Comparison of ENCODE assay signal across 25 cellular contexts in the genomic region with DNA sequence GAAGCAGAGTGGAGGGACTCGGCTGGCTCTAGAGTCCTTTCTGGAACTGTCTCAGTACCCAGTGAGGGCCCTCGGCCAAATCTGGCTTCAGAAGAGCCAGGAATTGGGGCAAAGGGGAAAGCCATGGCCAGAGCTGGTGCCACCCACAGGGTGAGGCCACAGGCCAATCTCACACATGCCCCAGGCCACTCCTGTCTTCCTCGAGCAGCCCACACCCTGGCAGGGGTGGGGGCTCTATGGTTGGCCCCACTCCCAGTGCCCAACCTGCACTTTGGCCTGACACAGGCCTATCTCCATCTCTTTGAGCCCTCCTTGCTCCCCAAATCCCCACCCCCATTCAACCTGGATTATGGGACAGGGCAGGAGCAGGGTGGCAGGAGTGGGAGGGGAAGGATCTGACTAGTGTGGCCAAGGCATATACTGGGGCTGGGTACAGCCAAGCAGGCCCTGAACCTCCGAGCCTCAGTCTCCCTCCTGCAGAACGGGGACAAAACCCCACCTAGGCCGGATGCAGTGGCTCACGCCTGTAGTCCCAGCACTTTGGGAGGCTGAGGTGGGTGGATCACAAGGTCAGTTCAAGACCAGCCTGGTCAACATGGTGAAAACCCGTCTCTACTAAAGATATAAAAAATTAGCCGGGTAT. TPM values are rescaled to one million over a fixed set of nuclear protein-coding genes. Genes with fewer than 3 reads are reported as not detected.
A peak's percentile ranks its signal among the peaks of the same experiment; 100 is the strongest.
DNase-seq lines count a peak whose midpoint lies in the region; ATAC-seq and TF ChIP-seq lines count a peak whose summit lies in the region.
"Had no signal": no experiment of that assay in that cellular context is flagged by ENCODE, and none has a peak within 500 bp of the region (broad histone marks: within the 10 kb centered on the region; RNA-seq: fewer than 3 reads in every experiment).

No MANE protein-coding gene starts in this region.

- H3K36me3 ChIP-seq in breast epithelium = no peaks in the 10 kb centered on the region
- peaks cover 6% of the 10 kb centered on the region for H3K36me3 ChIP-seq in lower lobe of right lung
- no peaks in the 10 kb centered on the region for H3K36me3 ChIP-seq in upper lobe of right lung

- no TSS peak for BruUV-seq in MCF 10A (replicated peaks; lab: Mats Ljungman, UMichigan)

- H3K4me1 ChIP-seq in breast epithelium (no peaks in the 10 kb centered on the region), lower lobe of right lung (peaks cover 36% of the 10 kb centered on the region), upper lobe of right lung (peaks cover 25% of the 10 kb centered on the region)

- peak; percentile 35 to 48 for ATAC-seq in lower lobe of right lung
- ATAC-seq in upper lobe of right lung = peak; percentile 56
- no peak for ATAC-seq in HG03280 (IDR thresholded peaks at IDR 0.05; ENCODE audit: unreplicated experiment)
- ATAC-seq in activated T-cell treated with anti-CD3 and anti-CD28 coated beads, Interleukin-2, amount 50 U/mL, for 4 hours = no peak
- ATAC-seq: T-cell had no signal

- TF ChIP-seq POLR2A in breast epithelium (IDR thresholded peaks at IDR 0.05) = no peak

- H3K27me3 Mint-ChIP-seq in MCF 10A (ENCODE audit: insufficient read depth, unreplicated experiment) (peaks cover 12% of the 10 kb centered on the region), glutamatergic neuron (ENCODE audit: unreplicated experiment) (peaks cover 4% of the 10 kb centered on the region)
- H3K27me3 Mint-ChIP-seq in activated T-cell treated with anti-CD3 and anti-CD28 coated beads, Interleukin-2, amount 50 U/mL, for 4 hours (ENCODE audit: low read depth) = peaks cover 3% of the 10 kb centered on the region

- no peak overlapping the region for H3K4me3 ChIP-seq in breast epithelium
- H3K4me3 ChIP-seq in lower lobe of right lung = no peak overlapping the region
- no peak overlapping the region for H3K4me3 ChIP-seq in upper lobe of right lung
- H3K4me3 ChIP-seq: BLaER1, skin epidermis, upper lobe of left lung had no signal

- no peak overlapping the region for H3K27ac ChIP-seq in breast epithelium
- no peak overlapping the region for H3K27ac ChIP-seq in lower lobe of right lung
- H3K27ac ChIP-seq in upper lobe of right lung = no peak overlapping the region
- H3K27ac ChIP-seq: 22Rv1, BLaER1, brain microvascular endothelial cell, upper lobe of left lung, VCaP had no signal

- peaks cover 4% of the 10 kb centered on the region for H3K36me3 Mint-ChIP-seq in MCF 10A (ENCODE audit: insufficient read depth, unreplicated experiment)
- no peaks in the 10 kb centered on the region for H3K36me3 Mint-ChIP-seq in glutamatergic neuron (ENCODE audit: unreplicated experiment)
- H3K36me3 Mint-ChIP-seq in activated T-cell treated with anti-CD3 and anti-CD28 coated beads, Interleukin-2, amount 50 U/mL, for 4 hours (ENCODE audit: insufficient read depth) = no peaks in the 10 kb centered on the region
- H3K36me3 Mint-ChIP-seq: activated CD4-positive, alpha-beta memory T cell treated with anti-CD3 and anti-CD28 coated beads for 36 hours; activated naive CD4-positive, alpha-beta T cell treated with anti-CD3 and anti-CD28 coated beads, Interleukin-2, amount 50 U/mL, for 24 hours; T-cell had no signal

- DNase-seq in MCF 10A (ENCODE audit: unreplicated experiment) (peak; percentile 26), breast epithelium (ENCODE audit: low spot score in 2 of 2) (no peak), glutamatergic neuron (peak; percentile 9), lower lobe of right lung (no peak), upper lobe of right lung (no peak), NCI-H2171 treated with DMSO at 0.1 percent for 48 hours (lab: John Stamatoyannopoulos, UW) (no peak)
- no peak for DNase-seq in activated T-cell treated with anti-CD3 and anti-CD28 coated beads, Interleukin-2, amount 50 U/mL, for 4 hours
- DNase-seq: activated CD4-positive, alpha-beta memory T cell treated with anti-CD3 and anti-CD28 coated beads for 36 hours; activated T-cell treated with anti-CD3 and anti-CD28 coated beads, Interleukin-2, amount 50 U/mL, for 24 hours; brain microvascular endothelial cell; GDM1; kidney glomerular epithelial cell; MM.1S; NCI-H2029 treated with DMSO at 0.1 percent for 48 hours; NCI-H526; stimulated activated CD4-positive, alpha-beta T cell treated with anti-CD3 and anti-CD28 coated beads, Interleukin-4, amount 100 ng/mL, for 4 hours; stimulated activated CD8-positive, alpha-beta memory T cell treated with anti-CD3 and anti-CD28 coated beads, Interleukin-4, amount 100 ng/mL, for 48 hours; T-cell had no signal

- H3K27me3 ChIP-seq in breast epithelium (no peaks in the 10 kb centered on the region), lower lobe of right lung (ENCODE audit: low read depth) (no peaks in the 10 kb centered on the region), upper lobe of right lung (no peaks in the 10 kb centered on the region)
- H3K27me3 ChIP-seq: BLaER1, brain microvascular endothelial cell, upper lobe of left lung had no signal

- H3K9me3 Mint-ChIP-seq in MCF 10A (ENCODE audit: unreplicated experiment) (no peaks in the 10 kb centered on the region), glutamatergic neuron (ENCODE audit: unreplicated experiment) (peaks cover 1% of the 10 kb centered on the region)
- no peaks in the 10 kb centered on the region for H3K9me3 Mint-ChIP-seq in activated T-cell treated with anti-CD3 and anti-CD28 coated beads, Interleukin-2, amount 50 U/mL, for 4 hours
- H3K9me3 Mint-ChIP-seq: activated CD4-positive, alpha-beta memory T cell treated with anti-CD3 and anti-CD28 coated beads for 36 hours; activated naive CD4-positive, alpha-beta T cell treated with anti-CD3 and anti-CD28 coated beads, Interleukin-2, amount 50 U/mL, for 24 hours; activated T-cell treated with anti-CD3 and anti-CD28 coated beads, Interleukin-2, amount 50 U/mL, for 24 hours; T-cell had no signal

- H3K4me3 Mint-ChIP-seq in MCF 10A (ENCODE audit: unreplicated experiment) = no peak overlapping the region
- H3K4me3 Mint-ChIP-seq in glutamatergic neuron (ENCODE audit: unreplicated experiment) = no peak overlapping the region
- H3K4me3 Mint-ChIP-seq in activated T-cell treated with anti-CD3 and anti-CD28 coated beads, Interleukin-2, amount 50 U/mL, for 4 hours = no peak overlapping the region
- H3K4me3 Mint-ChIP-seq: activated CD4-positive, alpha-beta memory T cell treated with anti-CD3 and anti-CD28 coated beads for 36 hours; activated naive CD4-positive, alpha-beta T cell treated with anti-CD3 and anti-CD28 coated beads, Interleukin-2, amount 50 U/mL, for 24 hours; activated T-cell treated with anti-CD3 and anti-CD28 coated beads, Interleukin-2, amount 50 U/mL, for 24 hours; T-cell had no signal

- intact Hi-C loops in MCF 10A (cut with micrococcal nuclease) = no loop called here
- intact Hi-C loops in breast epithelium (cut with DNase I; ENCODE audit: low total_unique reads) = no loop called here
- intact Hi-C loops in lower lobe of right lung (cut with DNase I) = no loop called here
- intact Hi-C loops in upper lobe of right lung (cut with DNase I) = no loop called here

- CTCF ChIA-PET in MCF 10A (lab: Yijun Ruan, JAX) = no interaction called here

- H3K4me1 Mint-ChIP-seq in MCF 10A (ENCODE audit: insufficient read depth, unreplicated experiment) (peaks cover 7% of the 10 kb centered on the region), glutamatergic neuron (ENCODE audit: low read depth, unreplicated experiment) (no peaks in the 10 kb centered on the region)
- no peaks in the 10 kb centered on the region for H3K4me1 Mint-ChIP-seq in activated T-cell treated with anti-CD3 and anti-CD28 coated beads, Interleukin-2, amount 50 U/mL, for 4 hours (ENCODE audit: low read depth)
- H3K4me1 Mint-ChIP-seq: activated naive CD4-positive, alpha-beta T cell treated with anti-CD3 and anti-CD28 coated beads, Interleukin-2, amount 50 U/mL, for 24 hours had no signal

- POLR2A ChIA-PET in MCF 10A (lab: Yijun Ruan, JAX) = no interaction called here

- no peaks in the 10 kb centered on the region for H3K9me3 ChIP-seq in breast epithelium
- H3K9me3 ChIP-seq in lower lobe of right lung = no peaks in the 10 kb centered on the region
- H3K9me3 ChIP-seq in upper lobe of right lung = no peaks in the 10 kb centered on the region
- H3K9me3 ChIP-seq: BLaER1, upper lobe of left lung had no signal

- H3K27ac Mint-ChIP-seq in MCF 10A (ENCODE audit: low read depth, unreplicated experiment) (no peak overlapping the region), glutamatergic neuron (ENCODE audit: unreplicated experiment) (no peak overlapping the region)
- H3K27ac Mint-ChIP-seq: activated CD4-positive, alpha-beta memory T cell treated with anti-CD3 and anti-CD28 coated beads for 36 hours; activated naive CD4-positive, alpha-beta T cell treated with anti-CD3 and anti-CD28 coated beads, Interleukin-2, amount 50 U/mL, for 24 hours; activated T-cell treated with anti-CD3 and anti-CD28 coated beads, Interleukin-2, amount 50 U/mL, for 24 hours; T-cell had no signal

- TF ChIP-seq CTCF in MCF 10A (IDR thresholded peaks at IDR 0.05; ENCODE audit: unreplicated experiment) (no peak), breast epithelium (IDR thresholded peaks at IDR 0.05) (no peak), glutamatergic neuron (IDR thresholded peaks at IDR 0.05; ENCODE audit: partially characterized antibody, unreplicated experiment) (no peak), lower lobe of right lung (IDR thresholded peaks at IDR 0.05) (no peak), upper lobe of right lung (IDR thresholded peaks at IDR 0.05) (no peak)

RNA-seq across cellular contexts. Expression of gene TST, which starts 6.9 kb away (rescaled TPM):
- total RNA-seq in MCF 10A (2022) = 16.2 and 16.4 TPM in 2 replicates
- 10 to 100 TPM; 51.1 to 68.0 (median 60.2) TPM for total RNA-seq in breast epithelium
- 10.4 TPM for total RNA-seq in glutamatergic neuron (ENCODE audit: unreplicated experiment)
- total RNA-seq in lower lobe of right lung = 48.3 TPM
- 48.1 TPM for total RNA-seq in upper lobe of right lung
- 1 to 10 TPM; 1.2 TPM for total RNA-seq in activated T-cell treated with anti-CD3 and anti-CD28 coated beads, Interleukin-2, amount 50 U/mL, for 4 hours

RNA-seq across cellular contexts. Expression of gene MPST, which starts 7.2 kb away (rescaled TPM):
- total RNA-seq in MCF 10A (2022) = 40.7 and 51.2 TPM in 2 replicates
- total RNA-seq in breast epithelium = 100 to 1,000 TPM in 2 of 3 donors, 10 to 100 TPM in 1; 72.0 to 175 (median 113) TPM
- total RNA-seq in glutamatergic neuron (ENCODE audit: unreplicated experiment) = 58.8 TPM
- 73.2 TPM for total RNA-seq in lower lobe of right lung
- total RNA-seq in upper lobe of right lung = 71.4 TPM
- total RNA-seq in activated T-cell treated with anti-CD3 and anti-CD28 coated beads, Interleukin-2, amount 50 U/mL, for 4 hours = 1 to 10 TPM; 4.7 to 7.2 (median 6.0) TPM

RNA-seq across cellular contexts. Expression of gene KCTD17, which starts 39.2 kb away (rescaled TPM):
- total RNA-seq in MCF 10A (2022) = 11.7 and 12.8 TPM in 2 replicates
- total RNA-seq in breast epithelium = 10 to 100 TPM in 2 of 3 donors, 1 to 10 TPM in 1; 8.2 to 17.4 (median 11.1) TPM
- total RNA-seq in glutamatergic neuron (ENCODE audit: unreplicated experiment) = 137 TPM
- total RNA-seq in lower lobe of right lung = 24.2 TPM
- total RNA-seq in upper lobe of right lung = 19.2 TPM
- 10 to 100 TPM; 33.8 to 39.6 (median 34.3) TPM for total RNA-seq in activated T-cell treated with anti-CD3 and anti-CD28 coated beads, Interleukin-2, amount 50 U/mL, for 4 hours

Comparison
In these comparisons a context has a peak if more than half of its experiments do, and no peak if none do; other contexts are left out.
1. DNase-seq: peak in MCF 10A (single experiment) and glutamatergic neuron (single experiment); none in breast epithelium (0 of 2), lower lobe of right lung (single experiment), upper lobe of right lung (single experiment), activated T-cell treated with anti-CD3 and anti-CD28 coated beads, Interleukin-2, amount 50 U/mL, for 4 hours (single experiment) and NCI-H2171 treated with DMSO at 0.1 percent for 48 hours (single experiment).
2. ATAC-seq: peak in lower lobe of right lung (2 of 2) and upper lobe of right lung (single experiment); none in HG03280 (single experiment) and activated T-cell treated with anti-CD3 and anti-CD28 coated beads, Interleukin-2, amount 50 U/mL, for 4 hours (0 of 2).